In genomic region chr3:184942735-184943134, GRCh38 we compare ENCODE assay signal across 20 cellular contexts.
A peak's percentile ranks its signal among the peaks of the same experiment; 100 is the strongest.
DNase-seq lines count a peak whose midpoint lies in the region; ATAC-seq and TF ChIP-seq lines count a peak whose summit lies in the region.
"Had no signal": no experiment of that assay in that cellular context is flagged by ENCODE, and none has a peak within 500 bp of the region (broad histone marks: within the 10 kb centered on the region; RNA-seq: fewer than 3 reads in every experiment).

No MANE protein-coding gene starts in this region.

- H3K27ac ChIP-seq in MM.1S (ENCODE audit: low read length) (peak overlapping the region; percentile 78), OCI-LY7 (ENCODE audit: low read depth, low read length, poor library complexity, severe bottlenecking) (no peak overlapping the region)
- H3K27ac ChIP-seq: KMS-11 had no signal

- H3F3A ChIP-seq in MM.1S (ENCODE audit: insufficient read depth, low read length): peaks cover 54% of the 10 kb centered on the region

- H2AFZ ChIP-seq in MM.1S (ENCODE audit: low read length) (peak overlapping the region; percentile 0; the same call in 1 of the 2 replicates), OCI-LY7 (ENCODE audit: low read length) (no peak overlapping the region)

- TF ChIP-seq CTCF in MM.1S (IDR thresholded peaks at IDR 0.05; ENCODE audit: low read length) (no peak), OCI-LY7 (conservative IDR thresholded peaks at IDR 0.05; ENCODE audit: low read length) (no peak), GM20000 (IDR thresholded peaks at IDR 0.05; ENCODE audit: extremely low read depth, missing control alignments) (no peak)

- H3K36me3 ChIP-seq in MM.1S (replicated peaks; ENCODE audit: insufficient read depth, low read length): no peaks in the 10 kb centered on the region
- peaks cover 7% of the 10 kb centered on the region for H3K36me3 ChIP-seq in OCI-LY7 (ENCODE audit: insufficient read depth, low read length)

- BruUV-seq in OCI-LY7 (replicated peaks; lab: Mats Ljungman, UMichigan): no TSS peak

- ATAC-seq in memory B cell (ENCODE audit: low read depth) (peak; percentile 26), GM18498 (IDR thresholded peaks at IDR 0.05; ENCODE audit: unreplicated experiment) (no peak)
- ATAC-seq: HepG2, SK-N-SH treated with all-trans-retinoic acid at 6 μM for 48 hours had no signal

- H3K4me2 ChIP-seq in MM.1S (ENCODE audit: low read depth, low read length): peak overlapping the region; percentile 44
- H3K4me2 ChIP-seq in OCI-LY7 (ENCODE audit: low read length): no peak overlapping the region
- H3K4me2 ChIP-seq: KMS-11 had no signal

- H3K9ac ChIP-seq in MM.1S (ENCODE audit: low read length): peak overlapping the region; percentile 22
- H3K9ac ChIP-seq: KMS-11 had no signal

- POLR2A ChIA-PET in OCI-LY7 (lab: Charles Lee): no interaction called here

- no peaks in the 10 kb centered on the region for H3K9me3 Mint-ChIP-seq in memory B cell
- H3K9me3 Mint-ChIP-seq: T-helper 1 cell treated with Interleukin-12 subunit alpha and Interleukin-12 subunit beta and Interleukin-4 antibody, amounts not matched to agents 30 μg/mL and 1 μg/mL, for 36 hours had no signal

- H3K9me3 ChIP-seq in MM.1S (replicated peaks; ENCODE audit: insufficient read depth, low read length) (no peaks in the 10 kb centered on the region), OCI-LY7 (ENCODE audit: low read length) (no peaks in the 10 kb centered on the region)

- H3K27me3 ChIP-seq in MM.1S (replicated peaks; ENCODE audit: insufficient read depth, low read length): no peaks in the 10 kb centered on the region

- no peaks in the 10 kb centered on the region for H4K20me1 ChIP-seq in MM.1S (ENCODE audit: insufficient read depth, low read length)
- no peaks in the 10 kb centered on the region for H4K20me1 ChIP-seq in OCI-LY7 (ENCODE audit: insufficient read depth, low read length)

- CTCF ChIA-PET in OCI-LY7 (lab: Charles Lee; ENCODE audit: unreplicated experiment): no interaction called here

- no peaks in the 10 kb centered on the region for H3K27me3 Mint-ChIP-seq in memory B cell
- H3K27me3 Mint-ChIP-seq: B cell had no signal

- H3K79me2 ChIP-seq in MM.1S (ENCODE audit: low read length) (no peaks in the 10 kb centered on the region), OCI-LY7 (ENCODE audit: insufficient read depth, low read depth, low read length) (no peaks in the 10 kb centered on the region)

- peak overlapping the region; percentile 8 for H3K4me3 ChIP-seq in MM.1S (ENCODE audit: low read length)
- no peak overlapping the region for H3K4me3 ChIP-seq in OCI-LY7 (ENCODE audit: low read depth, low read length, poor library complexity, severe bottlenecking)

- H3K27ac Mint-ChIP-seq in memory B cell: no peak overlapping the region
- H3K27ac Mint-ChIP-seq: B cell; T-helper 1 cell treated with Interleukin-12 subunit alpha and Interleukin-12 subunit beta and Interleukin-4 antibody, amounts not matched to agents 30 μg/mL and 1 μg/mL, for 36 hours had no signal

- peaks cover 30% of the 10 kb centered on the region for H3K36me3 Mint-ChIP-seq in memory B cell

- peak; percentile 10 for DNase-seq in SIG-M5 treated with dmso at 0.1 percent for 504 hours (lab: John Stamatoyannopoulos, UW; ENCODE audit: unreplicated experiment)
- no peak for DNase-seq in SIG-M5 (lab: John Stamatoyannopoulos, UW)
- peak; percentile 53 for DNase-seq in MM.1S
- peak; percentile 40 for DNase-seq in OCI-LY7 (ENCODE audit: low spot score)
- DNase-seq in memory B cell (ENCODE audit: low spot score in 2 of 2): no peak
- no peak for DNase-seq in HuH-7 (ENCODE audit: low spot score)
- DNase-seq in GM20000 (ENCODE audit: low spot score): no peak
- DNase-seq: DMS 273 treated with DMSO at 0.1 percent for 48 hours, DND-41, NCI-H1417 treated with DMSO at 0.1 percent for 48 hours, NCI-H187 treated with DMSO at 0.1 percent for 48 hours, NCI-H345, NCI-H524 treated with DMSO at 0.1 percent for 48 hours, SHP77 had no signal

- H3K9me2 ChIP-seq in MM.1S (replicated peaks; ENCODE audit: insufficient read depth, low read length) (no peaks in the 10 kb centered on the region), OCI-LY7 (ENCODE audit: insufficient read depth, low read length) (no peaks in the 10 kb centered on the region)

- H3K4me3 Mint-ChIP-seq in memory B cell: no peak overlapping the region
- H3K4me3 Mint-ChIP-seq: B cell; T-helper 1 cell treated with Interleukin-12 subunit alpha and Interleukin-12 subunit beta and Interleukin-4 antibody, amounts not matched to agents 30 μg/mL and 1 μg/mL, for 36 hours had no signal

- H3K4me1 Mint-ChIP-seq in memory B cell: peaks cover 3% of the 10 kb centered on the region

- H3K4me1 ChIP-seq in MM.1S (ENCODE audit: low read length): peaks cover 71% of the 10 kb centered on the region
- H3K4me1 ChIP-seq in OCI-LY7 (ENCODE audit: insufficient read depth, low read length, poor library complexity, severe bottlenecking): peaks cover 16% of the 10 kb centered on the region

- intact Hi-C loops in OCI-LY7 (cut with micrococcal nuclease; ENCODE audit: unreplicated experiment): no loop called here

Comparison
In these comparisons a context has a peak if more than half of its experiments do, and no peak if none do; other contexts are left out.
1. DNase-seq: peak in SIG-M5 treated with dmso at 0.1 percent for 504 hours (single experiment), MM.1S (single experiment) and OCI-LY7 (single experiment); none in SIG-M5 (single experiment), memory B cell (0 of 2), HuH-7 (single experiment) and GM20000 (single experiment).